17 cellular contexts compared by ENCODE assay signal in the genomic region with DNA sequence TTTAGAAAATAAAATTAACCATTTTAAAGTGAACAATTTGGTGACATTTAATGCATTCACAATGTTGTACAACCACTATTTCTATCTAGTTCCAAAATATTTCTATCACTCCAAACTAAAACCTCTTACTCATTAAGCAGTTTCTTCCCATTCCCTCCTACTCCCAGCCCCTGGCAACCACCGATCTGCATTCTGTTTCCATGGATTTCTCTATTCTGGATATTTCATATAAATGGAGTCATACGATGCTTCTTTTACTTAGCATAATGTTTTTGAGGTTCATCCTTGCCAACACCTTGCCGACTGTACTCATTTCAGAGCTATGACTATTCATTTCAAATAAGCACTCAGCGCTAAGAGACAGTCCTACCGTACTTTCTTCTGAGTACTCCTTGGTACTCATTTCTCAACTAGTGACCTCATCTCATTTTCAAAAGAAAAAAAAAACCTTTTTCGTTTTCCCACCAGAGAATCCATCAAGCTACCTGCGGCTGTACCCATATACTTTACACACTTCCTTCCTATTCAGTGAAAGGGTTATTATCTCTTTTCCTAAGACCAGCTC.
DNase-seq lines count a peak whose midpoint lies in the region; ATAC-seq and TF ChIP-seq lines count a peak whose summit lies in the region.
"Had no signal": no experiment of that assay in that cellular context is flagged by ENCODE, and none has a peak within 500 bp of the region (broad histone marks: within the 10 kb centered on the region; RNA-seq: fewer than 3 reads in every experiment).

No MANE protein-coding gene starts in this region.

- H3K27me3 Mint-ChIP-seq in activated naive CD8-positive, alpha-beta T cell treated with anti-CD3 and anti-CD28 coated beads, Interleukin-2, amount 50 U/mL, for 24 hours: no peaks in the 10 kb centered on the region
- H3K27me3 Mint-ChIP-seq in activated naive CD8-positive, alpha-beta T cell treated with anti-CD3 and anti-CD28 coated beads for 36 hours: no peaks in the 10 kb centered on the region
- no peaks in the 10 kb centered on the region for H3K27me3 Mint-ChIP-seq in stimulated activated naive CD8-positive, alpha-beta T cell treated with anti-CD3 and anti-CD28 coated beads, Interleukin-15, amount 100 ng/mL, for 72 hours
- H3K27me3 Mint-ChIP-seq: dendritic cell treated with granulocyte-macrophage colony-stimulating factor and Interleukin-4, amounts not matched to agents 40 ng/mL and 50 ng/mL, for 4 days had no signal

- no peak for DNase-seq in activated naive CD8-positive, alpha-beta T cell treated with anti-CD3 and anti-CD28 coated beads, Interleukin-2, amount 50 U/mL, for 24 hours
- no peak for DNase-seq in activated naive CD8-positive, alpha-beta T cell treated with anti-CD3 and anti-CD28 coated beads for 36 hours
- DNase-seq in HL-60 (ENCODE audit: low read depth in 1 of 2, low spot score in 1 of 2): no peak
- no peak for DNase-seq in stimulated activated naive CD8-positive, alpha-beta T cell treated with anti-CD3 and anti-CD28 coated beads, Interleukin-15, amount 100 ng/mL, for 72 hours
- no peak for DNase-seq in effector CD4-positive, alpha-beta T cell
- no peak for DNase-seq in foreskin fibroblast
- DNase-seq: activated gamma-delta T cell, brain microvascular endothelial cell, DMS 273 treated with DMSO at 0.1 percent for 48 hours, islet precursor cell, NCI-H187, NCI-H446 treated with DMSO at 0.1 percent for 48 hours, SIG-M5, T-helper 9 cell had no signal

- H3K4me1 Mint-ChIP-seq in activated naive CD8-positive, alpha-beta T cell treated with anti-CD3 and anti-CD28 coated beads, Interleukin-2, amount 50 U/mL, for 24 hours: peaks cover 11% of the 10 kb centered on the region
- peaks cover 4% of the 10 kb centered on the region for H3K4me1 Mint-ChIP-seq in activated naive CD8-positive, alpha-beta T cell treated with anti-CD3 and anti-CD28 coated beads for 36 hours
- no peaks in the 10 kb centered on the region for H3K4me1 Mint-ChIP-seq in stimulated activated naive CD8-positive, alpha-beta T cell treated with anti-CD3 and anti-CD28 coated beads, Interleukin-15, amount 100 ng/mL, for 72 hours

- H3K4me3 ChIP-seq in HL-60 (replicated peaks; ENCODE audit: insufficient read depth, low read length) (no peak overlapping the region), foreskin fibroblast (ENCODE audit: low read depth in 1 of 2, low read length in 2 of 2) (no peak overlapping the region)

- peak overlapping the region; percentile 1 for H3K27ac Mint-ChIP-seq in activated naive CD8-positive, alpha-beta T cell treated with anti-CD3 and anti-CD28 coated beads, Interleukin-2, amount 50 U/mL, for 24 hours
- H3K27ac Mint-ChIP-seq in activated naive CD8-positive, alpha-beta T cell treated with anti-CD3 and anti-CD28 coated beads for 36 hours: no peak overlapping the region
- no peak overlapping the region for H3K27ac Mint-ChIP-seq in stimulated activated naive CD8-positive, alpha-beta T cell treated with anti-CD3 and anti-CD28 coated beads, Interleukin-15, amount 100 ng/mL, for 72 hours
- H3K27ac Mint-ChIP-seq: dendritic cell treated with granulocyte-macrophage colony-stimulating factor and Interleukin-4, amounts not matched to agents 40 ng/mL and 50 ng/mL, for 4 days had no signal

- H3K27me3 ChIP-seq in HL-60 (ENCODE audit: insufficient read depth, poor library complexity, severe bottlenecking): no peaks in the 10 kb centered on the region
- H3K27me3 ChIP-seq: brain microvascular endothelial cell had no signal

- H3K9me3 Mint-ChIP-seq in activated naive CD8-positive, alpha-beta T cell treated with anti-CD3 and anti-CD28 coated beads, Interleukin-2, amount 50 U/mL, for 24 hours: no peaks in the 10 kb centered on the region
- no peaks in the 10 kb centered on the region for H3K9me3 Mint-ChIP-seq in activated naive CD8-positive, alpha-beta T cell treated with anti-CD3 and anti-CD28 coated beads for 36 hours
- no peaks in the 10 kb centered on the region for H3K9me3 Mint-ChIP-seq in stimulated activated naive CD8-positive, alpha-beta T cell treated with anti-CD3 and anti-CD28 coated beads, Interleukin-15, amount 100 ng/mL, for 72 hours
- H3K9me3 Mint-ChIP-seq: dendritic cell treated with granulocyte-macrophage colony-stimulating factor and Interleukin-4, amounts not matched to agents 40 ng/mL and 50 ng/mL, for 4 days had no signal

- H3K27ac ChIP-seq in HL-60 (replicated peaks): peak overlapping the region; percentile 94
- H3K27ac ChIP-seq: brain microvascular endothelial cell had no signal

- TF ChIP-seq POLR2A in GM18505 (IDR thresholded peaks at IDR 0.05; ENCODE audit: borderline replicate concordance, extremely low read depth, insufficient read depth, insufficient read length): no peak

- peaks cover 32% of the 10 kb centered on the region for H3K36me3 Mint-ChIP-seq in activated naive CD8-positive, alpha-beta T cell treated with anti-CD3 and anti-CD28 coated beads, Interleukin-2, amount 50 U/mL, for 24 hours (ENCODE audit: low read depth)
- H3K36me3 Mint-ChIP-seq in activated naive CD8-positive, alpha-beta T cell treated with anti-CD3 and anti-CD28 coated beads for 36 hours: peaks cover 23% of the 10 kb centered on the region

- no peak overlapping the region for H3K4me3 Mint-ChIP-seq in activated naive CD8-positive, alpha-beta T cell treated with anti-CD3 and anti-CD28 coated beads, Interleukin-2, amount 50 U/mL, for 24 hours
- H3K4me3 Mint-ChIP-seq in activated naive CD8-positive, alpha-beta T cell treated with anti-CD3 and anti-CD28 coated beads for 36 hours: no peak overlapping the region
- H3K4me3 Mint-ChIP-seq in stimulated activated naive CD8-positive, alpha-beta T cell treated with anti-CD3 and anti-CD28 coated beads, Interleukin-15, amount 100 ng/mL, for 72 hours: no peak overlapping the region
- H3K4me3 Mint-ChIP-seq: dendritic cell treated with granulocyte-macrophage colony-stimulating factor and Interleukin-4, amounts not matched to agents 40 ng/mL and 50 ng/mL, for 4 days had no signal

- TF ChIP-seq CTCF in HL-60 (IDR thresholded peaks at IDR 0.05; ENCODE audit: insufficient read depth, low read length): no peak
- no peak for TF ChIP-seq CTCF in foreskin fibroblast (IDR thresholded peaks at IDR 0.05; ENCODE audit: low read depth, low read length)

- peak; percentile 77 for ATAC-seq in activated naive CD8-positive, alpha-beta T cell treated with anti-CD3 and anti-CD28 coated beads, Interleukin-2, amount 50 U/mL, for 24 hours
- ATAC-seq in GM19463 (IDR thresholded peaks at IDR 0.05; ENCODE audit: unreplicated experiment) (peak; percentile 82), GM18505 (IDR thresholded peaks at IDR 0.05; ENCODE audit: unreplicated experiment) (no peak)
- ATAC-seq in stimulated activated naive CD8-positive, alpha-beta T cell treated with anti-CD3 and anti-CD28 coated beads, Interleukin-15, amount 100 ng/mL, for 72 hours: peak; percentile 82
